ENCODE assay signal across 1 cellular context in the genomic region with DNA sequence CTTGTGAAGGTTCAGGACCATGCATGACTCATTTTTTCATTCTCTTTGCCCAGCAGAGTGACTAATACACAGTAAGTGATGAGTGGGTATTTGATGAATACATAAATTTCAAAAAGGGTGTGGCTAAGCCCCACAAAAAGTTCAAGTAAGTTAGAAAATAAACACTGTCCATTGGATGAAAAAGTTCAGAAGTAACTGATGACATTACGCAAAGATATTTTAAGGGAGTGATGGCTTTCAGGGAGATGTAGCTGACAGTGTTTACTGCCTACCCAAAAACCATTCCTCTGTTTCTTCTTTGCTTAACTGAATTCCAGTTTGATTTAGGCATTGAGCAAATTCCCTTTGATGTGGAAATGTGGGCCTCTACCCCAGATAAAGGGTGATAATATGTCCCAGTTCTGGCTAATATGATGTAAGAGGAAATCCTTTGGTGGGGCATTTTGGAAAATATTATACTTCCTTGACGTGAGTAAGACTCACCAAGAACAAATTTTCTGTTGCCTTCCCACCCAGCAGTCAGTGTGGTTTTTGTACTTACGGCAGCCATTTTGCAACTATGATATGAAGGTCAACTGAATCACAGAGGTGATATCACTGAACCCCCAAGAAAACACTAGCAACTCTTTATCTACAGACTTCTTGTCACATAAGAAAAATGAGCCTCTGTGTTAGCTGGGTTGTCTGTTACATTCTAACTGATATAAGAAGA.
TF ChIP-seq lines count a peak whose summit lies in the region.

No MANE protein-coding gene starts in this region.

TF ChIP-seq in K562, 482 proteins besides CTCF, POLR2A, EP300 and RAD21 (continued from another document and continues in another):
- TF ChIP-seq HSF4 (CRISPR knock-in tag; IDR thresholded peaks at IDR 0.05; ENCODE audit: borderline replicate concordance): no peak
- TF ChIP-seq PHF8 (IDR thresholded peaks at IDR 0.05; ENCODE audit: borderline replicate concordance, low read length): no peak
- TF ChIP-seq ZNF217 (CRISPR knock-in tag; IDR thresholded peaks at IDR 0.05): no peak
- TF ChIP-seq ZNF124 (CRISPR knock-in tag; IDR thresholded peaks at IDR 0.05): no peak
- no peak for TF ChIP-seq MECOM (CRISPR knock-in tag; IDR thresholded peaks at IDR 0.05)
- no peak for TF ChIP-seq SRSF9 (IDR thresholded peaks at IDR 0.05; ENCODE audit: borderline replicate concordance, low read depth, low read length)
- TF ChIP-seq, protein P1, sequence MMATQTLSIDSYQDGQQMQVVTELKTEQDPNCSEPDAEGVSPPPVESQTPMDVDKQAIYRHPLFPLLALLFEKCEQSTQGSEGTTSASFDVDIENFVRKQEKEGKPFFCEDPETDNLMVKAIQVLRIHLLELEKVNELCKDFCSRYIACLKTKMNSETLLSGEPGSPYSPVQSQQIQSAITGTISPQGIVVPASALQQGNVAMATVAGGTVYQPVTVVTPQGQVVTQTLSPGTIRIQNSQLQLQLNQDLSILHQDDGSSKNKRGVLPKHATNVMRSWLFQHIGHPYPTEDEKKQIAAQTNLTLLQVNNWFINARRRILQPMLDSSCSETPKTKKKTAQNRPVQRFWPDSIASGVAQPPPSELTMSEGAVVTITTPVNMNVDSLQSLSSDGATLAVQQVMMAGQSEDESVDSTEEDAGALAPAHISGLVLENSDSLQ (IDR thresholded peaks at IDR 0.05): no peak
- peak; percentile 88 for TF ChIP-seq FOSL1 (tag; conservative IDR thresholded peaks at IDR 0.05)
- TF ChIP-seq, protein P2, sequence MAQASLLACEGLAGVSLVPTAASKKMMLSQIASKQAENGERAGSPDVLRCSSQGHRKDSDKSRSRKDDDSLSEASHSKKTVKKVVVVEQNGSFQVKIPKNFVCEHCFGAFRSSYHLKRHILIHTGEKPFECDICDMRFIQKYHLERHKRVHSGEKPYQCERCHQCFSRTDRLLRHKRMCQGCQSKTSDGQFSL (CRISPR knock-in tag; IDR thresholded peaks at IDR 0.05): no peak
- TF ChIP-seq, protein P2 (tag; IDR thresholded peaks at IDR 0.05): no peak
- no peak for TF ChIP-seq CBX1 (IDR thresholded peaks at IDR 0.05; ENCODE audit: low read depth)
- TF ChIP-seq ARID2 (IDR thresholded peaks at IDR 0.05): no peak
- TF ChIP-seq, protein P3, sequence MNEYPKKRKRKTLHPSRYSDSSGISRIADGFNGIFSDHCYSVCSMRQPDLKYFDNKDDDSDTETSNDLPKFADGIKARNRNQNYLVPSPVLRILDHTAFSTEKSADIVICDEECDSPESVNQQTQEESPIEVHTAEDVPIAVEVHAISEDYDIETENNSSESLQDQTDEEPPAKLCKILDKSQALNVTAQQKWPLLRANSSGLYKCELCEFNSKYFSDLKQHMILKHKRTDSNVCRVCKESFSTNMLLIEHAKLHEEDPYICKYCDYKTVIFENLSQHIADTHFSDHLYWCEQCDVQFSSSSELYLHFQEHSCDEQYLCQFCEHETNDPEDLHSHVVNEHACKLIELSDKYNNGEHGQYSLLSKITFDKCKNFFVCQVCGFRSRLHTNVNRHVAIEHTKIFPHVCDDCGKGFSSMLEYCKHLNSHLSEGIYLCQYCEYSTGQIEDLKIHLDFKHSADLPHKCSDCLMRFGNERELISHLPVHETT (CRISPR knock-in tag; conservative IDR thresholded peaks at IDR 0.05 in 1 of 2, IDR thresholded peaks at IDR 0.05 in 1 of 2): peak in 1 of 2 experiments; percentile 66; a peak in 2 of 4 replicates
- TF ChIP-seq, protein P4, sequence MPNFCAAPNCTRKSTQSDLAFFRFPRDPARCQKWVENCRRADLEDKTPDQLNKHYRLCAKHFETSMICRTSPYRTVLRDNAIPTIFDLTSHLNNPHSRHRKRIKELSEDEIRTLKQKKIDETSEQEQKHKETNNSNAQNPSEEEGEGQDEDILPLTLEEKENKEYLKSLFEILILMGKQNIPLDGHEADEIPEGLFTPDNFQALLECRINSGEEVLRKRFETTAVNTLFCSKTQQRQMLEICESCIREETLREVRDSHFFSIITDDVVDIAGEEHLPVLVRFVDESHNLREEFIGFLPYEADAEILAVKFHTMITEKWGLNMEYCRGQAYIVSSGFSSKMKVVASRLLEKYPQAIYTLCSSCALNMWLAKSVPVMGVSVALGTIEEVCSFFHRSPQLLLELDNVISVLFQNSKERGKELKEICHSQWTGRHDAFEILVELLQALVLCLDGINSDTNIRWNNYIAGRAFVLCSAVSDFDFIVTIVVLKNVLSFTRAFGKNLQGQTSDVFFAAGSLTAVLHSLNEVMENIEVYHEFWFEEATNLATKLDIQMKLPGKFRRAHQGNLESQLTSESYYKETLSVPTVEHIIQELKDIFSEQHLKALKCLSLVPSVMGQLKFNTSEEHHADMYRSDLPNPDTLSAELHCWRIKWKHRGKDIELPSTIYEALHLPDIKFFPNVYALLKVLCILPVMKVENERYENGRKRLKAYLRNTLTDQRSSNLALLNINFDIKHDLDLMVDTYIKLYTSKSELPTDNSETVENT (CRISPR knock-in tag; IDR thresholded peaks at IDR 0.05): no peak
- no peak for TF ChIP-seq ZNF24 (IDR thresholded peaks at IDR 0.05)
- TF ChIP-seq HDAC3 (IDR thresholded peaks at IDR 0.05; ENCODE audit: borderline replicate concordance, partially characterized antibody): no peak
- TF ChIP-seq RBM22 (IDR thresholded peaks at IDR 0.05; ENCODE audit: low read depth, low read length, poor library complexity, severe bottlenecking): no peak
- TF ChIP-seq CREBBP (IDR thresholded peaks at IDR 0.05; ENCODE audit: low read depth, low read length): no peak
- TF ChIP-seq JUN (IDR thresholded peaks at IDR 0.05; ENCODE audit: borderline replicate concordance, low read depth, low read length): peak; percentile 65; the same call in 1 of the 2 replicates
- TF ChIP-seq JUN (CRISPR knock-in tag; IDR thresholded peaks at IDR 0.05; ENCODE audit: borderline replicate concordance): no peak
- no peak for TF ChIP-seq ATF1 (CRISPR knock-in tag; IDR thresholded peaks at IDR 0.05)
- peak; percentile 36; the same call in 1 of the 2 replicates for TF ChIP-seq ATF1 (tag; IDR thresholded peaks at IDR 0.05)
- TF ChIP-seq FOS (IDR thresholded peaks at IDR 0.05; ENCODE audit: extremely low read depth, insufficient read length): no peak
- TF ChIP-seq STAT5A (IDR thresholded peaks at IDR 0.05; ENCODE audit: borderline replicate concordance, low read length): no peak
- TF ChIP-seq ZNF175 (CRISPR knock-in tag; IDR thresholded peaks at IDR 0.05; ENCODE audit: low read depth): peak; percentile 82
- no peak for TF ChIP-seq SMARCC2 (IDR thresholded peaks at IDR 0.05; ENCODE audit: low read depth)
- TF ChIP-seq, protein P5, sequence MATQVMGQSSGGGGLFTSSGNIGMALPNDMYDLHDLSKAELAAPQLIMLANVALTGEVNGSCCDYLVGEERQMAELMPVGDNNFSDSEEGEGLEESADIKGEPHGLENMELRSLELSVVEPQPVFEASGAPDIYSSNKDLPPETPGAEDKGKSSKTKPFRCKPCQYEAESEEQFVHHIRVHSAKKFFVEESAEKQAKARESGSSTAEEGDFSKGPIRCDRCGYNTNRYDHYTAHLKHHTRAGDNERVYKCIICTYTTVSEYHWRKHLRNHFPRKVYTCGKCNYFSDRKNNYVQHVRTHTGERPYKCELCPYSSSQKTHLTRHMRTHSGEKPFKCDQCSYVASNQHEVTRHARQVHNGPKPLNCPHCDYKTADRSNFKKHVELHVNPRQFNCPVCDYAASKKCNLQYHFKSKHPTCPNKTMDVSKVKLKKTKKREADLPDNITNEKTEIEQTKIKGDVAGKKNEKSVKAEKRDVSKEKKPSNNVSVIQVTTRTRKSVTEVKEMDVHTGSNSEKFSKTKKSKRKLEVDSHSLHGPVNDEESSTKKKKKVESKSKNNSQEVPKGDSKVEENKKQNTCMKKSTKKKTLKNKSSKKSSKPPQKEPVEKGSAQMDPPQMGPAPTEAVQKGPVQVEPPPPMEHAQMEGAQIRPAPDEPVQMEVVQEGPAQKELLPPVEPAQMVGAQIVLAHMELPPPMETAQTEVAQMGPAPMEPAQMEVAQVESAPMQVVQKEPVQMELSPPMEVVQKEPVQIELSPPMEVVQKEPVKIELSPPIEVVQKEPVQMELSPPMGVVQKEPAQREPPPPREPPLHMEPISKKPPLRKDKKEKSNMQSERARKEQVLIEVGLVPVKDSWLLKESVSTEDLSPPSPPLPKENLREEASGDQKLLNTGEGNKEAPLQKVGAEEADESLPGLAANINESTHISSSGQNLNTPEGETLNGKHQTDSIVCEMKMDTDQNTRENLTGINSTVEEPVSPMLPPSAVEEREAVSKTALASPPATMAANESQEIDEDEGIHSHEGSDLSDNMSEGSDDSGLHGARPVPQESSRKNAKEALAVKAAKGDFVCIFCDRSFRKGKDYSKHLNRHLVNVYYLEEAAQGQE (CRISPR knock-in tag; IDR thresholded peaks at IDR 0.05; ENCODE audit: low read depth): no peak
- no peak for TF ChIP-seq PRMT5 (CRISPR knock-in tag; IDR thresholded peaks at IDR 0.05)
- TF ChIP-seq, protein P6, sequence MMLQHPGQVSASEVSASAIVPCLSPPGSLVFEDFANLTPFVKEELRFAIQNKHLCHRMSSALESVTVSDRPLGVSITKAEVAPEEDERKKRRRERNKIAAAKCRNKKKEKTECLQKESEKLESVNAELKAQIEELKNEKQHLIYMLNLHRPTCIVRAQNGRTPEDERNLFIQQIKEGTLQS (IDR thresholded peaks at IDR 0.05): peak; percentile 80
- TF ChIP-seq, protein P6 (CRISPR knock-in tag; conservative IDR thresholded peaks at IDR 0.05): no peak
- TF ChIP-seq NR2C2 (CRISPR knock-in tag; IDR thresholded peaks at IDR 0.05): no peak
- TF ChIP-seq NR2C2 (tag; IDR thresholded peaks at IDR 0.05): peak; percentile 54; the same call in 1 of the 2 replicates
- no peak for TF ChIP-seq NR4A1 (CRISPR knock-in tag; IDR thresholded peaks at IDR 0.05)
- peak; percentile 67; the same call in 1 of the 2 replicates for TF ChIP-seq NR4A1 (tag; IDR thresholded peaks at IDR 0.05)
- TF ChIP-seq CEBPG (CRISPR knock-in tag; IDR thresholded peaks at IDR 0.05): no peak
- TF ChIP-seq CEBPG (tag; conservative IDR thresholded peaks at IDR 0.05 in 1 of 2, IDR thresholded peaks at IDR 0.05 in 1 of 2): peak; percentile 30 to 63; a peak in 2 of 4 replicates
- TF ChIP-seq PML (IDR thresholded peaks at IDR 0.05; ENCODE audit: low read length): no peak
- no peak for TF ChIP-seq KAT7 (CRISPR knock-in tag; IDR thresholded peaks at IDR 0.05; ENCODE audit: borderline replicate concordance)
- TF ChIP-seq SMARCE1 (IDR thresholded peaks at IDR 0.05): 0 out of 2 replicates have a peak, but pooled peaks have one; percentile 27
- TF ChIP-seq, protein P7, sequence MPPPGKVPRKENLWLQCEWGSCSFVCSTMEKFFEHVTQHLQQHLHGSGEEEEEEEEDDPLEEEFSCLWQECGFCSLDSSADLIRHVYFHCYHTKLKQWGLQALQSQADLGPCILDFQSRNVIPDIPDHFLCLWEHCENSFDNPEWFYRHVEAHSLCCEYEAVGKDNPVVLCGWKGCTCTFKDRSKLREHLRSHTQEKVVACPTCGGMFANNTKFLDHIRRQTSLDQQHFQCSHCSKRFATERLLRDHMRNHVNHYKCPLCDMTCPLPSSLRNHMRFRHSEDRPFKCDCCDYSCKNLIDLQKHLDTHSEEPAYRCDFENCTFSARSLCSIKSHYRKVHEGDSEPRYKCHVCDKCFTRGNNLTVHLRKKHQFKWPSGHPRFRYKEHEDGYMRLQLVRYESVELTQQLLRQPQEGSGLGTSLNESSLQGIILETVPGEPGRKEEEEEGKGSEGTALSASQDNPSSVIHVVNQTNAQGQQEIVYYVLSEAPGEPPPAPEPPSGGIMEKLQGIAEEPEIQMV (tag; conservative IDR thresholded peaks at IDR 0.05; ENCODE audit: low read depth): no peak
- no peak for TF ChIP-seq ASH1L (IDR thresholded peaks at IDR 0.05; ENCODE audit: borderline replicate concordance, low read depth, partially characterized antibody)
- TF ChIP-seq CHD4 (IDR thresholded peaks at IDR 0.05; ENCODE audit: insufficient read depth, insufficient replicate concordance, low read depth, low read length, poor library complexity, severe bottlenecking): no peak
- TF ChIP-seq, protein P8, sequence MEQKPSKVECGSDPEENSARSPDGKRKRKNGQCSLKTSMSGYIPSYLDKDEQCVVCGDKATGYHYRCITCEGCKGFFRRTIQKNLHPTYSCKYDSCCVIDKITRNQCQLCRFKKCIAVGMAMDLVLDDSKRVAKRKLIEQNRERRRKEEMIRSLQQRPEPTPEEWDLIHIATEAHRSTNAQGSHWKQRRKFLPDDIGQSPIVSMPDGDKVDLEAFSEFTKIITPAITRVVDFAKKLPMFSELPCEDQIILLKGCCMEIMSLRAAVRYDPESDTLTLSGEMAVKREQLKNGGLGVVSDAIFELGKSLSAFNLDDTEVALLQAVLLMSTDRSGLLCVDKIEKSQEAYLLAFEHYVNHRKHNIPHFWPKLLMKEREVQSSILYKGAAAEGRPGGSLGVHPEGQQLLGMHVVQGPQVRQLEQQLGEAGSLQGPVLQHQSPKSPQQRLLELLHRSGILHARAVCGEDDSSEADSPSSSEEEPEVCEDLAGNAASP (IDR thresholded peaks at IDR 0.05): no peak
- TF ChIP-seq NR2C1 (IDR thresholded peaks at IDR 0.05): no peak
- peak; percentile 56; the same call in 1 of the 2 replicates for TF ChIP-seq NR2C1 (tag; IDR thresholded peaks at IDR 0.05)
- TF ChIP-seq SP1 (CRISPR knock-in tag; IDR thresholded peaks at IDR 0.05): no peak
- TF ChIP-seq, protein P9, sequence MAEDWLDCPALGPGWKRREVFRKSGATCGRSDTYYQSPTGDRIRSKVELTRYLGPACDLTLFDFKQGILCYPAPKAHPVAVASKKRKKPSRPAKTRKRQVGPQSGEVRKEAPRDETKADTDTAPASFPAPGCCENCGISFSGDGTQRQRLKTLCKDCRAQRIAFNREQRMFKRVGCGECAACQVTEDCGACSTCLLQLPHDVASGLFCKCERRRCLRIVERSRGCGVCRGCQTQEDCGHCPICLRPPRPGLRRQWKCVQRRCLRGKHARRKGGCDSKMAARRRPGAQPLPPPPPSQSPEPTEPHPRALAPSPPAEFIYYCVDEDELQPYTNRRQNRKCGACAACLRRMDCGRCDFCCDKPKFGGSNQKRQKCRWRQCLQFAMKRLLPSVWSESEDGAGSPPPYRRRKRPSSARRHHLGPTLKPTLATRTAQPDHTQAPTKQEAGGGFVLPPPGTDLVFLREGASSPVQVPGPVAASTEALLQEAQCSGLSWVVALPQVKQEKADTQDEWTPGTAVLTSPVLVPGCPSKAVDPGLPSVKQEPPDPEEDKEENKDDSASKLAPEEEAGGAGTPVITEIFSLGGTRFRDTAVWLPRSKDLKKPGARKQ (CRISPR knock-in tag; IDR thresholded peaks at IDR 0.05): no peak
